Comparison of ENCODE assay signal across 17 cellular contexts in the genomic region with DNA sequence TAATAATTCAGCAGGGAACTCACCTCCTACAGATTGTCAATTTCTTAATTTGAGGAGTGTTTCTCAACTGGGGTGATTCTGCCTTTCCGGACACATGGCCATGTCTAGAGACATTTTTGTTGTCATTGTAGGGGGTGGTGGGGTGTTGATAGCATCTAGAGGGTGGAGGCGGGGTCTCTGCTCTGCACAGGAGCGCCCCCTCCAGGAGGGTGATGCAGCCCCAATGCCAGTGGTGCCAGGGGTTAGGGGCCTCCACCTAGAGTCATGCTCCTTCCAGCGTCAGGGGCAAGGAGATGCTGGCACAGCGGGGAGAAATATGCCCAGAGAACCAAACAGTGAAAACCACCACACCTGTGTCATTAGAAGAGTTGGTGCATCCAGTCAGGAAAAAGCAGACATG. TPM values are rescaled to one million over a fixed set of nuclear protein-coding genes. Genes with fewer than 3 reads are reported as not detected.
"Had no signal": no experiment of that assay in that cellular context is flagged by ENCODE, and none has a peak within 500 bp of the region (broad histone marks: within the 10 kb centered on the region; RNA-seq: fewer than 3 reads in every experiment).

No MANE protein-coding gene starts in this region.

RNA-seq across cellular contexts. Expression of gene ZSCAN5C, which starts 5.5 kb away (rescaled TPM):
- total RNA-seq: naive thymus-derived CD8-positive, alpha-beta T cell; natural killer cell treated with Interleukin-12 subunit alpha and Interleukin-12 subunit beta and Interleukin-15 and Interleukin-18, amount 100 ng/mL, for 72 hours; neural crest cell; occipital lobe; osteoblast; ovary; prostate gland; pulmonary artery endothelial cell; right atrium auricular region; sciatic nerve; smooth muscle cell; spleen; suprapubic skin; transverse colon; ureter; vagina had no signal
- polyA plus RNA-seq: naive thymus-derived CD8-positive, alpha-beta T cell; ovary; smooth muscle cell; spleen had no signal

RNA-seq across cellular contexts. Expression of gene ZSCAN5B, which starts 10.0 kb away (rescaled TPM):
- total RNA-seq: naive thymus-derived CD8-positive, alpha-beta T cell; natural killer cell treated with Interleukin-12 subunit alpha and Interleukin-12 subunit beta and Interleukin-15 and Interleukin-18, amount 100 ng/mL, for 72 hours; neural crest cell; occipital lobe; pulmonary artery endothelial cell; right atrium auricular region; sciatic nerve; smooth muscle cell; spleen; suprapubic skin; transverse colon; ureter; vagina had no signal
- polyA plus RNA-seq: naive thymus-derived CD8-positive, alpha-beta T cell; ovary had no signal

RNA-seq across cellular contexts. Expression of gene GALP, which starts 31.8 kb away (rescaled TPM):
- total RNA-seq: naive thymus-derived CD8-positive, alpha-beta T cell; natural killer cell treated with Interleukin-12 subunit alpha and Interleukin-12 subunit beta and Interleukin-15 and Interleukin-18, amount 100 ng/mL, for 72 hours; occipital lobe; osteoblast; ovary; prostate gland; pulmonary artery endothelial cell; right atrium auricular region; sciatic nerve; smooth muscle cell; spleen; suprapubic skin; testis; transverse colon; ureter; vagina had no signal
- polyA plus RNA-seq: naive thymus-derived CD8-positive, alpha-beta T cell; ovary; smooth muscle cell; spleen had no signal
